In genomic region chr3:191387441-191388077, GRCh38 we compare ENCODE assay signal across 26 cellular contexts. TPM values are rescaled to one million over a fixed set of nuclear protein-coding genes. Genes with fewer than 3 reads are reported as not detected.
DNase-seq lines count a peak whose midpoint lies in the region; ATAC-seq and TF ChIP-seq lines count a peak whose summit lies in the region.
"Had no signal": no experiment of that assay in that cellular context is flagged by ENCODE, and none has a peak within 500 bp of the region (broad histone marks: within the 10 kb centered on the region; RNA-seq: fewer than 3 reads in every experiment).

No MANE protein-coding gene starts in this region.

- DNase-seq in NCI-H1417 (lab: John Stamatoyannopoulos, UW) (peak in 2 of 3 experiments; percentile 12 to 18), NCI-H1417 treated with DMSO at 0.1 percent for 48 hours (lab: John Stamatoyannopoulos, UW) (no peak), NCI-H524 (lab: John Stamatoyannopoulos, UW) (peak; percentile 14 to 51), fibroblast of pulmonary artery (ENCODE audit: low read depth) (peak; percentile 27), upper lobe of left lung (no peak), NCI-H2196 treated with DMSO at 0.1 percent for 48 hours (lab: John Stamatoyannopoulos, UW; ENCODE audit: unreplicated experiment) (no peak), DMS153 (lab: John Stamatoyannopoulos, UW) (no peak)
- DNase-seq: 8988T; activated CD4-positive, alpha-beta T cell treated with anti-CD3 and anti-CD28 coated beads for 36 hours; activated CD8-positive, alpha-beta memory T cell treated with anti-CD3 and anti-CD28 coated beads for 24 hours; activated T-cell treated with anti-CD3 and anti-CD28 coated beads, Interleukin-2, amount 50 U/mL, for 24 hours; adrenal gland; AML-193; caudate nucleus; H7; immature natural killer cell; MM.1S; NCI-H345; Peyer's patch; stimulated activated CD4-positive, alpha-beta T cell treated with anti-CD3 and anti-CD28 coated beads, Interleukin-2, amount 100 ng/mL, for 48 hours; stimulated activated naive CD4-positive, alpha-beta T cell; T-helper 1 cell had no signal

- peaks cover 0 to 27% (median 7%) of the 10 kb centered on the region in 4 donors for H3K36me3 ChIP-seq in upper lobe of left lung

- no peaks in the 10 kb centered on the region for H3K9me3 ChIP-seq in upper lobe of left lung
- H3K9me3 ChIP-seq: adrenal gland, Peyer's patch, thoracic aorta had no signal

- H3K4me1 ChIP-seq in upper lobe of left lung: peaks cover 0 to 6% (median under 1%) of the 10 kb centered on the region in 4 donors
- H3K4me1 ChIP-seq: Peyer's patch had no signal

- peak in 1 of 4 donors; percentile 16 for TF ChIP-seq POLR2A in upper lobe of left lung (IDR thresholded peaks at IDR 0.05)

- TF ChIP-seq EP300 in upper lobe of left lung (IDR thresholded peaks at IDR 0.05): peak in 1 of 4 donors; percentile 84

- TF ChIP-seq CTCF in fibroblast of pulmonary artery (IDR thresholded peaks at IDR 0.05; ENCODE audit: low read length, missing control alignments) (no peak), upper lobe of left lung (IDR thresholded peaks at IDR 0.05) (no peak)

- no peak overlapping the region for H3K4me3 ChIP-seq in fibroblast of pulmonary artery (replicated peaks; ENCODE audit: low read depth, low read length)
- no peak overlapping the region for H3K4me3 ChIP-seq in upper lobe of left lung
- H3K4me3 ChIP-seq: adrenal gland, Peyer's patch, smooth muscle cell, thoracic aorta had no signal

- no peaks in the 10 kb centered on the region for H3K27me3 ChIP-seq in upper lobe of left lung
- H3K27me3 ChIP-seq: adrenal gland, Peyer's patch had no signal

- ATAC-seq in upper lobe of left lung (ENCODE audit: low FRiP score in 2 of 2) (peak; percentile 17 to 73), GM18868 (IDR thresholded peaks at IDR 0.05; ENCODE audit: unreplicated experiment) (no peak)
- ATAC-seq: activated CD4-positive, alpha-beta T cell treated with anti-CD3 and anti-CD28 coated beads for 36 hours had no signal

- WGBS in upper lobe of left lung, 2 donors: 40 to 46% methylated on average over 1 of the region's 1 CpG

- H3K27ac ChIP-seq in upper lobe of left lung: no peak overlapping the region
- H3K27ac ChIP-seq: adrenal gland, Peyer's patch, thoracic aorta had no signal

RNA-seq across cellular contexts. Expression of gene UTS2B, which starts 57.2 kb away (rescaled TPM):
- total RNA-seq in upper lobe of left lung: under 1 TPM in 3 of 6 donors, not detected in 3; 0.37 to 0.98 (median 0.74) TPM
- total RNA-seq: activated CD4-positive, alpha-beta T cell treated with anti-CD3 and anti-CD28 coated beads for 36 hours; dermis microvascular lymphatic vessel endothelial cell had no signal

RNA-seq across cellular contexts. Expression of gene CCDC50, which starts 58.4 kb away (rescaled TPM):
- total RNA-seq in upper lobe of left lung: 10 to 100 TPM; 54.7 to 99.8 (median 72.5) TPM

Comparison
In these comparisons a context has a peak if more than half of its experiments do, and no peak if none do; other contexts are left out.
1. DNase-seq: peak in NCI-H1417 (2 of 3), NCI-H524 (2 of 2) and fibroblast of pulmonary artery (single experiment); none in NCI-H1417 treated with DMSO at 0.1 percent for 48 hours (single experiment), upper lobe of left lung (0 of 2), NCI-H2196 treated with DMSO at 0.1 percent for 48 hours (single experiment) and DMS153 (single experiment).